ENCODE assay signal across 1 cellular context in the genomic region with DNA sequence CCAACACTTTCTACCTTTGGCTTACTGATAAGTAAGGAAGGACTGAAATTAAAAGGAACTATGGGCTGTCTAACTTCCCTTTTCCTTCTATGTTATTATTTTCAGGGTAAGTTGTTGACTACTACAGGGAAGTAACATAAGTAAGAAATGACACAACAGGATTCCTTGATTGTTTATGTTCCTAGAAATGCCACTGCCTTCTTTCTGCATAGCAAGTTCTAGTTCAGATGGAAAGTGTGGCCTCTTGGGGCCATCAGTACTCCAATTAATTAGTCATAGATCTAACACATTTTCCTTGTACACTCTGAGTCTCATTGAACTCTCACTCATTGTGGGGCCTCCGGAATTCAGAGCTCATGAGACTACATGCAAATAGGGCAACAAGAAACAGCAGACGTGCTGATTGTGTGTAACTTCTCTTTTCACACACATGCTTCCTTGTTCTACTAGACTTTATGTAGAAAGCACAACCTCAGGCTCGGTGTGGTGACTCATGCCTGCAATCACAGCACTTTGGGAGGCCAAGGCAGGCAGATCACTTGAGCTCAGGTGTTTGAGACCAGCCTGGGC.
TF ChIP-seq lines count a peak whose summit lies in the region.

No MANE protein-coding gene starts in this region.

TF ChIP-seq in HCT116, 20 proteins besides CTCF, POLR2A, EP300 and RAD21 (continued from another document):
- TF ChIP-seq, protein P1, sequence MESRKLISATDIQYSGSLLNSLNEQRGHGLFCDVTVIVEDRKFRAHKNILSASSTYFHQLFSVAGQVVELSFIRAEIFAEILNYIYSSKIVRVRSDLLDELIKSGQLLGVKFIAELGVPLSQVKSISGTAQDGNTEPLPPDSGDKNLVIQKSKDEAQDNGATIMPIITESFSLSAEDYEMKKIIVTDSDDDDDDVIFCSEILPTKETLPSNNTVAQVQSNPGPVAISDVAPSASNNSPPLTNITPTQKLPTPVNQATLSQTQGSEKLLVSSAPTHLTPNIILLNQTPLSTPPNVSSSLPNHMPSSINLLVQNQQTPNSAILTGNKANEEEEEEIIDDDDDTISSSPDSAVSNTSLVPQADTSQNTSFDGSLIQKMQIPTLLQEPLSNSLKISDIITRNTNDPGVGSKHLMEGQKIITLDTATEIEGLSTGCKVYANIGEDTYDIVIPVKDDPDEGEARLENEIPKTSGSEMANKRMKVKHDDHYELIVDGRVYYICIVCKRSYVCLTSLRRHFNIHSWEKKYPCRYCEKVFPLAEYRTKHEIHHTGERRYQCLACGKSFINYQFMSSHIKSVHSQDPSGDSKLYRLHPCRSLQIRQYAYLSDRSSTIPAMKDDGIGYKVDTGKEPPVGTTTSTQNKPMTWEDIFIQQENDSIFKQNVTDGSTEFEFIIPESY (IDR thresholded peaks at IDR 0.05; ENCODE audit: extremely low read depth, insufficient replicate concordance, low read length), result no peak
- no peak for TF ChIP-seq SIN3A (IDR thresholded peaks at IDR 0.05; ENCODE audit: low read depth)
